ENCODE assay signal across 19 cellular contexts in genomic region chr15:57421540-57421939, GRCh38. TPM values are rescaled to one million over a fixed set of nuclear protein-coding genes. Genes with fewer than 3 reads are reported as not detected.
DNase-seq lines count a peak whose midpoint lies in the region; ATAC-seq and TF ChIP-seq lines count a peak whose summit lies in the region.
"Had no signal": no experiment of that assay in that cellular context is flagged by ENCODE, and none has a peak within 500 bp of the region (broad histone marks: within the 10 kb centered on the region; RNA-seq: fewer than 3 reads in every experiment).

No MANE protein-coding gene starts in this region.

- intact Hi-C loops in left ventricle myocardium superior (cut with micrococcal nuclease) (no loop called here), vagina (cut with DNase I) (no loop called here)

- H3K9me3 Mint-ChIP-seq in glutamatergic neuron (ENCODE audit: unreplicated experiment) (peaks cover 2% of the 10 kb centered on the region), neural crest cell (peaks cover 2% of the 10 kb centered on the region)
- H3K9me3 Mint-ChIP-seq: CD8-positive, alpha-beta memory T cell; immature natural killer cell had no signal

- no peaks in the 10 kb centered on the region for H3K9me3 ChIP-seq in cardiac muscle cell (ENCODE audit: low read depth)
- H3K9me3 ChIP-seq in vagina = no peaks in the 10 kb centered on the region
- H3K9me3 ChIP-seq: adrenal gland, gastrocnemius medialis, Peyer's patch, thoracic aorta had no signal

- TF ChIP-seq CTCF in cardiac muscle cell (IDR thresholded peaks at IDR 0.05; ENCODE audit: low read depth, low read length) (no peak), glutamatergic neuron (IDR thresholded peaks at IDR 0.05; ENCODE audit: partially characterized antibody, unreplicated experiment) (no peak), neural crest cell (conservative IDR thresholded peaks at IDR 0.05) (no peak), vagina (IDR thresholded peaks at IDR 0.05) (no peak)

- ATAC-seq in left ventricle myocardium superior (no peak), HG03521 (IDR thresholded peaks at IDR 0.05; ENCODE audit: unreplicated experiment) (no peak)

- H3K4me3 ChIP-seq in cardiac muscle cell = no peak overlapping the region
- no peak overlapping the region for H3K4me3 ChIP-seq in vagina
- H3K4me3 ChIP-seq: adrenal gland, gastrocnemius medialis, Peyer's patch, thoracic aorta had no signal

- H3K4me3 Mint-ChIP-seq in glutamatergic neuron (ENCODE audit: unreplicated experiment) = no peak overlapping the region
- H3K4me3 Mint-ChIP-seq in neural crest cell = no peak overlapping the region
- H3K4me3 Mint-ChIP-seq: CD8-positive, alpha-beta memory T cell; immature natural killer cell had no signal

- TF ChIP-seq POLR2A in vagina (IDR thresholded peaks at IDR 0.05) = no peak

- H3K36me3 ChIP-seq in cardiac muscle cell (no peaks in the 10 kb centered on the region), vagina (no peaks in the 10 kb centered on the region)
- H3K36me3 ChIP-seq: adrenal gland, gastrocnemius medialis, Peyer's patch, thoracic aorta had no signal

- peaks cover 7% of the 10 kb centered on the region for H3K4me1 Mint-ChIP-seq in glutamatergic neuron (ENCODE audit: low read depth, unreplicated experiment)
- peaks cover 19% of the 10 kb centered on the region for H3K4me1 Mint-ChIP-seq in neural crest cell
- H3K4me1 Mint-ChIP-seq: CD8-positive, alpha-beta memory T cell; immature natural killer cell had no signal

- H3K4me1 ChIP-seq in cardiac muscle cell (ENCODE audit: low read depth) (peaks cover 58% of the 10 kb centered on the region), vagina (peaks cover 27% of the 10 kb centered on the region)
- H3K4me1 ChIP-seq: gastrocnemius medialis, Peyer's patch had no signal

- H3K27ac Mint-ChIP-seq in glutamatergic neuron (ENCODE audit: unreplicated experiment) (peak overlapping the region; percentile 18), neural crest cell (ENCODE audit: unreplicated experiment) (peak overlapping the region; percentile 13)
- H3K27ac Mint-ChIP-seq: CD8-positive, alpha-beta memory T cell; immature natural killer cell had no signal

- DNase-seq in cardiac muscle cell (ENCODE audit: low read depth in 1 of 2, low spot score in 1 of 2) = peak in 1 of 2 donors; percentile 53
- DNase-seq in left ventricle myocardium superior = no peak
- no peak for DNase-seq in glutamatergic neuron
- no peak for DNase-seq in neural crest cell (ENCODE audit: low read depth, low spot score)
- peak in 1 of 2 donors; percentile 76 for DNase-seq in vagina (ENCODE audit: extremely low spot score in 2 of 2)
- DNase-seq in T-helper 2 cell = no peak
- DNase-seq in stimulated activated CD4-positive, alpha-beta T cell treated with anti-CD3 and anti-CD28 coated beads, Interleukin-4, amount 100 ng/mL, for 24 hours = no peak
- DNase-seq: adrenal gland; CD8-positive, alpha-beta memory T cell; gastrocnemius medialis; H7; immature natural killer cell; NCI-H1048; NCI-H2107; Peyer's patch; stimulated activated CD4-positive, alpha-beta T cell treated with anti-CD3 and anti-CD28 coated beads, Interleukin-1b, Interleukin-23, amount 100 ng/mL, for 48 hours; SW 1271 had no signal

- H3K27ac ChIP-seq in cardiac muscle cell (peak overlapping the region; percentile 80), vagina (peak overlapping the region; percentile 46)
- H3K27ac ChIP-seq: adrenal gland, gastrocnemius medialis, Peyer's patch had no signal

- peaks cover 3% of the 10 kb centered on the region for H3K36me3 Mint-ChIP-seq in glutamatergic neuron (ENCODE audit: unreplicated experiment)
- H3K36me3 Mint-ChIP-seq in neural crest cell (ENCODE audit: low read depth) = no peaks in the 10 kb centered on the region
- H3K36me3 Mint-ChIP-seq: immature natural killer cell had no signal

- H3K27me3 Mint-ChIP-seq in glutamatergic neuron (ENCODE audit: unreplicated experiment) (peaks cover 2% of the 10 kb centered on the region), neural crest cell (ENCODE audit: low read depth) (no peaks in the 10 kb centered on the region)

- H3K27me3 ChIP-seq in cardiac muscle cell (no peaks in the 10 kb centered on the region), vagina (no peaks in the 10 kb centered on the region)
- H3K27me3 ChIP-seq: adrenal gland, gastrocnemius medialis, Peyer's patch had no signal

RNA-seq across cellular contexts. Expression of gene CGNL1, which starts 45.2 kb away (rescaled TPM):
- total RNA-seq in cardiac muscle cell (97.4 and 134 TPM in 2 replicates), left ventricle myocardium superior (15.2 TPM), glutamatergic neuron (ENCODE audit: unreplicated experiment) (5.4 TPM), neural crest cell (1.2 and 1.3 TPM in 2 replicates), vagina (38.3 TPM)
- polyA plus RNA-seq in cardiac muscle cell = 62.9 and 75.4 TPM in 2 replicates
- total RNA-seq: CD8-positive, alpha-beta memory T cell had no signal
- polyA plus RNA-seq: CD8-positive, alpha-beta memory T cell; immature natural killer cell had no signal
